Comparison of ENCODE assay signal across 11 cellular contexts in genomic region chr1:1322952-1323351, GRCh38. TPM values are rescaled to one million over a fixed set of nuclear protein-coding genes. Genes with fewer than 3 reads are reported as not detected.
DNase-seq lines count a peak whose midpoint lies in the region; TF ChIP-seq lines count a peak whose summit lies in the region.
"Had no signal": no experiment of that assay in that cellular context is flagged by ENCODE, and none has a peak within 500 bp of the region (broad histone marks: within the 10 kb centered on the region; RNA-seq: fewer than 3 reads in every experiment).

No MANE protein-coding gene starts in this region.

- no peaks in the 10 kb centered on the region for H3K27me3 ChIP-seq in CD4-positive, alpha-beta memory T cell (ENCODE audit: insufficient read depth, low read length)

- peaks cover 0 to 2% (median 0%) of the 10 kb centered on the region in 8 donors for H3K9me3 Mint-ChIP-seq in CD4-positive, alpha-beta memory T cell
- H3K9me3 Mint-ChIP-seq in HFFc6 (no peaks in the 10 kb centered on the region), nephron progenitor cell (no peaks in the 10 kb centered on the region)
- no peaks in the 10 kb centered on the region for H3K9me3 Mint-ChIP-seq in activated naive CD8-positive, alpha-beta T cell treated with anti-CD3 and anti-CD28 coated beads for 36 hours

- peak overlapping the region; percentile 33 to 97 (median 83) for H3K4me3 Mint-ChIP-seq in CD4-positive, alpha-beta memory T cell
- H3K4me3 Mint-ChIP-seq in HFFc6 (peak overlapping the region; percentile 90), nephron progenitor cell (peak overlapping the region; percentile 93)
- H3K4me3 Mint-ChIP-seq in activated naive CD8-positive, alpha-beta T cell treated with anti-CD3 and anti-CD28 coated beads for 36 hours, result peak overlapping the region; percentile 84

- no peak overlapping the region for H3K27ac ChIP-seq in CD4-positive, alpha-beta memory T cell (ENCODE audit: low read depth, low read length)
- H3K27ac ChIP-seq: thoracic aorta had no signal

- peaks cover 12% of the 10 kb centered on the region for H3K36me3 ChIP-seq in CD4-positive, alpha-beta memory T cell (ENCODE audit: insufficient read depth, low read length)

- peaks cover 9 to 52% (median 35%) of the 10 kb centered on the region in 4 donors for H3K4me1 Mint-ChIP-seq in CD4-positive, alpha-beta memory T cell
- H3K4me1 Mint-ChIP-seq in HFFc6 (ENCODE audit: low read depth) (peaks cover 46% of the 10 kb centered on the region), nephron progenitor cell (peaks cover 38% of the 10 kb centered on the region)
- peaks cover 28% of the 10 kb centered on the region for H3K4me1 Mint-ChIP-seq in activated naive CD8-positive, alpha-beta T cell treated with anti-CD3 and anti-CD28 coated beads for 36 hours

- no peak for DNase-seq in CD4-positive, alpha-beta memory T cell
- DNase-seq in HFFc6 (no peak), nephron progenitor cell (no peak), ecto neural progenitor cell (ENCODE audit: low spot score) (no peak), GF-D8 (lab: John Stamatoyannopoulos, UW) (no peak), NCI-H748 (lab: John Stamatoyannopoulos, UW; ENCODE audit: unreplicated experiment) (no peak)
- DNase-seq in activated naive CD8-positive, alpha-beta T cell treated with anti-CD3 and anti-CD28 coated beads for 36 hours, result no peak
- no peak for DNase-seq in activated effector memory CD4-positive, alpha-beta T cell treated with Interleukin-2 at 50 U/mL for 16 hours
- DNase-seq: DMS79, NCI-H2171 had no signal

- no peaks in the 10 kb centered on the region for H3K27me3 Mint-ChIP-seq in CD4-positive, alpha-beta memory T cell
- H3K27me3 Mint-ChIP-seq in HFFc6 (ENCODE audit: insufficient read depth) (peaks cover 18% of the 10 kb centered on the region), nephron progenitor cell (ENCODE audit: low read depth, poor library complexity) (peaks cover 7% of the 10 kb centered on the region)
- H3K27me3 Mint-ChIP-seq in activated naive CD8-positive, alpha-beta T cell treated with anti-CD3 and anti-CD28 coated beads for 36 hours, result no peaks in the 10 kb centered on the region

- intact Hi-C loops in CD4-positive, alpha-beta memory T cell (cut with micrococcal nuclease), result no loop called here

- H3K9me3 ChIP-seq in CD4-positive, alpha-beta memory T cell (ENCODE audit: control insufficient read depth in 1 of 2, low read length in 2 of 2), result no peaks in the 10 kb centered on the region
- H3K9me3 ChIP-seq: thoracic aorta had no signal

- no peak for TF ChIP-seq CTCF in HFFc6 (IDR thresholded peaks at IDR 0.05)
- no peak for TF ChIP-seq CTCF in nephron progenitor cell (IDR thresholded peaks at IDR 0.05)

- H3K4me3 ChIP-seq in CD4-positive, alpha-beta memory T cell (ENCODE audit: low read length in 2 of 2), result no peak overlapping the region

- POLR2A ChIA-PET in CD4-positive, alpha-beta memory T cell (lab: Charles Lee; ENCODE audit: partially characterized antibody), result interaction anchor here (0.6 to 1.7 kb wide), 2 partner anchors 10 to 286 kb away, joined by 3 to 4 read pairs; no protein-coding TSS in a partner anchor

- CTCF ChIA-PET in CD4-positive, alpha-beta memory T cell (lab: Charles Lee; ENCODE audit: partially characterized antibody), result no interaction called here

- H3K36me3 Mint-ChIP-seq in CD4-positive, alpha-beta memory T cell, result peaks cover 0 to 16% of the 10 kb centered on the region in 2 donors
- H3K36me3 Mint-ChIP-seq in HFFc6 (ENCODE audit: low read depth) (peaks cover 4% of the 10 kb centered on the region), nephron progenitor cell (ENCODE audit: low read depth) (peaks cover 6% of the 10 kb centered on the region)
- peaks cover 11% of the 10 kb centered on the region for H3K36me3 Mint-ChIP-seq in activated naive CD8-positive, alpha-beta T cell treated with anti-CD3 and anti-CD28 coated beads for 36 hours

- H3K4me1 ChIP-seq in CD4-positive, alpha-beta memory T cell (ENCODE audit: insufficient read depth, low read length), result peaks cover 41% of the 10 kb centered on the region

- peak overlapping the region in 4 of 7 donors; percentile 10 to 97 (median 82) for H3K27ac Mint-ChIP-seq in CD4-positive, alpha-beta memory T cell
- H3K27ac Mint-ChIP-seq in HFFc6 (peak overlapping the region; percentile 82), nephron progenitor cell (peak overlapping the region; percentile 97)
- no peak overlapping the region for H3K27ac Mint-ChIP-seq in activated naive CD8-positive, alpha-beta T cell treated with anti-CD3 and anti-CD28 coated beads for 36 hours

RNA-seq across cellular contexts. Expression of gene INTS11, which starts 1.5 kb away (rescaled TPM):
- total RNA-seq in CD4-positive, alpha-beta memory T cell, result 100 to 1,000 TPM; 163 to 173 TPM
- 10 to 100 TPM; 68.3 to 71.3 TPM for polyA plus RNA-seq in CD4-positive, alpha-beta memory T cell
- total RNA-seq in HFFc6 (2021; fragmentation: NEBNext Ultra II Directional; extraction: Animal tissue kit (Norgen Biotek cat#: 25700)), result 10 to 100 TPM; 65.6 to 78.3 (median 69.8) TPM
- 100 to 1,000 TPM; 111 to 113 TPM for total RNA-seq in activated naive CD8-positive, alpha-beta T cell treated with anti-CD3 and anti-CD28 coated beads for 36 hours

RNA-seq across cellular contexts. Expression of gene CPTP, which starts 1.6 kb away (rescaled TPM):
- 10 to 100 TPM; 25.0 to 28.3 TPM for total RNA-seq in CD4-positive, alpha-beta memory T cell
- 10 to 100 TPM; 15.4 to 26.8 TPM for polyA plus RNA-seq in CD4-positive, alpha-beta memory T cell
- 10 to 100 TPM; 24.6 to 31.5 (median 26.6) TPM for total RNA-seq in HFFc6 (2021; fragmentation: NEBNext Ultra II Directional; extraction: Animal tissue kit (Norgen Biotek cat#: 25700))
- total RNA-seq in activated naive CD8-positive, alpha-beta T cell treated with anti-CD3 and anti-CD28 coated beads for 36 hours, result 10 to 100 TPM; 12.2 to 13.7 TPM

RNA-seq across cellular contexts. Expression of gene TAS1R3, which starts 8.1 kb away (rescaled TPM):
- 1 to 10 TPM; 1.5 TPM for total RNA-seq in CD4-positive, alpha-beta memory T cell
- polyA plus RNA-seq in CD4-positive, alpha-beta memory T cell, result under 1 TPM in 1 of 2 donors, not detected in 1; 0.47 TPM
- total RNA-seq in HFFc6 (2021; fragmentation: NEBNext Ultra II Directional; extraction: Animal tissue kit (Norgen Biotek cat#: 25700)), result under 1 TPM; 0.07 to 0.20 (median 0.13) TPM
- under 1 TPM; 0.06 to 0.20 TPM for total RNA-seq in activated naive CD8-positive, alpha-beta T cell treated with anti-CD3 and anti-CD28 coated beads for 36 hours

RNA-seq across cellular contexts. Expression of gene PUSL1, which starts 14.6 kb away (rescaled TPM):
- total RNA-seq in CD4-positive, alpha-beta memory T cell, result 10 to 100 TPM; 24.1 to 27.9 TPM
- polyA plus RNA-seq in CD4-positive, alpha-beta memory T cell, result 10 to 100 TPM; 15.4 to 16.7 TPM
- 10 to 100 TPM; 23.5 to 28.7 (median 25.6) TPM for total RNA-seq in HFFc6 (2021; fragmentation: NEBNext Ultra II Directional; extraction: Animal tissue kit (Norgen Biotek cat#: 25700))
- total RNA-seq in activated naive CD8-positive, alpha-beta T cell treated with anti-CD3 and anti-CD28 coated beads for 36 hours, result 10 to 100 TPM; 29.6 to 30.0 TPM

RNA-seq across cellular contexts. Expression of gene ACAP3, which starts 15.2 kb away (rescaled TPM):
- total RNA-seq in CD4-positive, alpha-beta memory T cell, result 10 to 100 TPM; 59.7 to 65.6 TPM
- 1 to 10 TPM; 5.4 to 6.9 TPM for polyA plus RNA-seq in CD4-positive, alpha-beta memory T cell
- total RNA-seq in HFFc6 (2021; fragmentation: NEBNext Ultra II Directional; extraction: Animal tissue kit (Norgen Biotek cat#: 25700)), result 10 to 100 TPM; 39.4 to 50.8 (median 42.6) TPM
- 10 to 100 TPM; 26.6 to 28.4 TPM for total RNA-seq in activated naive CD8-positive, alpha-beta T cell treated with anti-CD3 and anti-CD28 coated beads for 36 hours
